ENCODE assay signal across 8 cellular contexts in the genomic region with DNA sequence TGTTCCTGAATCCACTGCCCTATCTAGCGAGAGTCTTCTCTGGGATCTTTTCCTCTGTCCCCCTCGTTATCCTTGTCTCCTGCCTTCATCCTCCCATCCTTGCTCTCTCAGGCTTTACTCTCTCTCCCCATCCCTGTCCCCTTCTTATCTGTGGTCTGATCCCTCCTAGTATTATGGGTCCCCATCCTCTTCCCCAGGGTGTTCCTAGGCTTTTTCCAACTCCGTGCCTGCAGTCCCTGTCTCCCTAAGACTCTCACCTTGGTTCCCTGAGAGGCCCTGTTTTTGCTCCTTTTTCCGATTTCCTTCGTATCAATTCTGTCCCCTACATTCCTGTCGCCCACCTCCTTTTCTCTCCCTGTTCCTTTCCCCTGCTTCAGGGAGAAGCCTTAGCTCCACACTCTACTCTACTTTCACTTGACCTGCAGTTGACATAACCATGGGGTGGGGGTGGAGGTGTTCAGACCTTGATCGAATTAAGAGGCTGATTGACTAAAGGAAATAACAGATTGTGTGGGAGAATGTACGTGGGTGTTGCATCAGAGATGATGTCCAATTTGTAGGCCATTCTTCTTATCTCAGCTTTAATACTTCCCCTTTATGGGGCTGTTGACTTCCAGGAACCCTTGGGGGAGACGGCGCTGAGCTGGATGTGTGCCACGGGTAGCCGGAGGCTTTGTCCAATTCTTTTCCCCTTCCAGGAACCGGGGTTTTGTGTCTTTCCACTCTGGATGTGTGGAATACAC. TPM values are rescaled to one million over a fixed set of nuclear protein-coding genes. Genes with fewer than 3 reads are reported as not detected.
DNase-seq lines count a peak whose midpoint lies in the region; ATAC-seq and TF ChIP-seq lines count a peak whose summit lies in the region.

No MANE protein-coding gene starts in this region.

- H3K27ac Mint-ChIP-seq in activated CD8-positive, alpha-beta T cell treated with anti-CD3 and anti-CD28 coated beads for 36 hours, result peak overlapping the region; percentile 73

- CTCF ChIA-PET in activated CD8-positive, alpha-beta T cell treated with anti-CD3 and anti-CD28 coated beads for 36 hours (lab: Charles Lee), result interaction anchor here (0.7 to 10.5 kb wide), 17 partner anchors 9 to 180 kb away, joined by 3 to 209 read pairs (median 5); partner anchors contain the start of genes DEF6, FANCE and RPL10A

- POLR2A ChIA-PET in activated CD8-positive, alpha-beta T cell treated with anti-CD3 and anti-CD28 coated beads for 36 hours (lab: Charles Lee), result interaction anchor here (0.7 to 4.4 kb wide), 16 partner anchors 9 to 129 kb away, joined by 3 to 41 read pairs (median 4); partner anchors contain the start of genes DEF6, FANCE and RPL10A

- TF ChIP-seq CTCF in activated CD8-positive, alpha-beta T cell treated with anti-CD3 and anti-CD28 coated beads for 36 hours (IDR thresholded peaks at IDR 0.05), result no peak

- intact Hi-C loops in Right ventricle myocardium inferior (cut with DNase I), result loop anchor here (5.0 kb wide), 1 partner anchor 394 kb away; the partner anchor contains the start of gene ARMC12
- intact Hi-C loops in cardiac septum (cut with DNase I), result loop anchor here (5.0 kb wide), 1 partner anchor 124 kb away; the partner anchor contains the start of gene RPL10A
- intact Hi-C loops in activated CD8-positive, alpha-beta T cell treated with anti-CD3 and anti-CD28 coated beads for 36 hours (cut with micrococcal nuclease), result no loop called here
- intact Hi-C loops in left cardiac atrium (cut with DNase I), result loop anchor here (2.0 to 5.0 kb wide), 2 partner anchors 72 to 104 kb away; no protein-coding TSS in a partner anchor

- peaks cover 29% of the 10 kb centered on the region for H3K36me3 Mint-ChIP-seq in activated CD8-positive, alpha-beta T cell treated with anti-CD3 and anti-CD28 coated beads for 36 hours (ENCODE audit: low read depth)

- H3K9me3 Mint-ChIP-seq in activated CD8-positive, alpha-beta T cell treated with anti-CD3 and anti-CD28 coated beads for 36 hours, result no peaks in the 10 kb centered on the region

- H3K4me3 Mint-ChIP-seq in activated CD8-positive, alpha-beta T cell treated with anti-CD3 and anti-CD28 coated beads for 36 hours, result peak overlapping the region; percentile 82

- peaks cover 39% of the 10 kb centered on the region for H3K4me1 Mint-ChIP-seq in activated CD8-positive, alpha-beta T cell treated with anti-CD3 and anti-CD28 coated beads for 36 hours (ENCODE audit: low read depth)

- no peaks in the 10 kb centered on the region for H3K27me3 Mint-ChIP-seq in activated CD8-positive, alpha-beta T cell treated with anti-CD3 and anti-CD28 coated beads for 36 hours

- DNase-seq in Right ventricle myocardium inferior (ENCODE audit: missing footprints) (peak; percentile 73), cardiac septum (ENCODE audit: low spot score) (no peak), left cardiac atrium (peak; percentile 80), pulmonary artery endothelial cell (ENCODE audit: low read depth, low spot score) (peak; percentile 32), kidney tubule cell (ENCODE audit: low spot score) (no peak), NCI-H524 (lab: John Stamatoyannopoulos, UW) (no peak)
- DNase-seq in activated CD8-positive, alpha-beta T cell treated with anti-CD3 and anti-CD28 coated beads for 36 hours, result peak; percentile 22

- no peak for ATAC-seq in Right ventricle myocardium inferior
- no peak for ATAC-seq in activated CD8-positive, alpha-beta T cell treated with anti-CD3 and anti-CD28 coated beads for 36 hours
- ATAC-seq in left cardiac atrium, result peak; percentile 3 to 9
- no peak for ATAC-seq in GM21423 (IDR thresholded peaks at IDR 0.05; ENCODE audit: unreplicated experiment)

RNA-seq across cellular contexts. Expression of gene PPARD, which starts 0.9 kb away (rescaled TPM):
- total RNA-seq in Right ventricle myocardium inferior (14.7 TPM), cardiac septum (19.0 TPM), left cardiac atrium (10 to 100 TPM; 14.1 to 21.3 TPM), pulmonary artery endothelial cell (4.9 and 7.4 TPM in 2 replicates)
- 10 to 100 TPM; 26.6 to 26.7 TPM for total RNA-seq in activated CD8-positive, alpha-beta T cell treated with anti-CD3 and anti-CD28 coated beads for 36 hours

RNA-seq across cellular contexts. Expression of gene DEF6, which starts 45.6 kb away (rescaled TPM):
- total RNA-seq in Right ventricle myocardium inferior (2.8 TPM), cardiac septum (1.7 TPM), left cardiac atrium (1 to 10 TPM; 2.5 to 4.7 TPM), pulmonary artery endothelial cell (0.25 and 0.26 TPM in 2 replicates)
- 10 to 100 TPM; 97.1 to 99.1 TPM for total RNA-seq in activated CD8-positive, alpha-beta T cell treated with anti-CD3 and anti-CD28 coated beads for 36 hours

Comparison
In these comparisons a context has a peak if more than half of its experiments do, and no peak if none do; other contexts are left out.
1. ATAC-seq: peak in left cardiac atrium (2 of 2); none in Right ventricle myocardium inferior (single experiment), activated CD8-positive, alpha-beta T cell treated with anti-CD3 and anti-CD28 coated beads for 36 hours (single experiment) and GM21423 (single experiment).
2. DNase-seq: peak in Right ventricle myocardium inferior (single experiment), activated CD8-positive, alpha-beta T cell treated with anti-CD3 and anti-CD28 coated beads for 36 hours (single experiment), left cardiac atrium (single experiment) and pulmonary artery endothelial cell (single experiment); none in cardiac septum (single experiment), kidney tubule cell (single experiment) and NCI-H524 (0 of 2).
3. RNA of gene DEF6, which starts 45.6 kb away (total RNA-seq): 97.1 to 99.1 TPM in activated CD8-positive, alpha-beta T cell treated with anti-CD3 and anti-CD28 coated beads for 36 hours; 2.5 to 4.7 TPM in left cardiac atrium, 2.8 TPM in Right ventricle myocardium inferior (single experiment), 1.7 TPM in cardiac septum (single experiment) and 0.25 to 0.26 TPM in pulmonary artery endothelial cell; every median in the first group is over 10 times any median in the second.